ENCODE assay signal across 9 cellular contexts in the genomic region with DNA sequence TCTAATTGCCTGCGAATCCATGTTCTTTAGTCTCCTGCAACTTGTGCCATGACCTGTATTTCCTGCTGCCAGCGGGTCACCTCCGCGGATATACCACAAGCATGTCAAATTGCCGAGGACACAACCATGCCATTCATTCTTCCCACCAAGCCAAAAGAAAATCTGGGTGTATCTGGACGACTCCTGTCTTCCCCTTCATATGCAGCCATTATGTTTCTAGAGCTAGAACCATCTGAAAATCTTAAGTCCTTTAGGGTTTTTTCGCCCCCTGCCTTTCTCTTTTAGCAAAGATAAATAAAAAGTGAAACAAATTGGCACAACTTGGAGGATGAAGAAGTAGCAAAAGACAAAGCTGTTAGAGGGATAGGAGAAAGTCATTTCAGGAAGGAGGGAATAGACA.
DNase-seq lines count a peak whose midpoint lies in the region; ATAC-seq, FAIRE-seq and TF ChIP-seq lines count a peak whose summit lies in the region.
"Had no signal": no experiment of that assay in that cellular context is flagged by ENCODE, and none has a peak within 500 bp of the region (broad histone marks: within the 10 kb centered on the region; RNA-seq: fewer than 3 reads in every experiment).

No MANE protein-coding gene starts in this region.

- H3K36me3 ChIP-seq in BE2C: no peaks in the 10 kb centered on the region
- H3K36me3 ChIP-seq in right lobe of liver: no peaks in the 10 kb centered on the region
- H3K36me3 ChIP-seq in kidney (ENCODE audit: control insufficient read depth in 1 of 2, insufficient read depth in 2 of 2, low read length in 2 of 2): no peaks in the 10 kb centered on the region

- H3K36me3 Mint-ChIP-seq in HFFc6 (ENCODE audit: low read depth): peaks cover under 1% of the 10 kb centered on the region; the same call in 1 of the 2 replicates
- H3K36me3 Mint-ChIP-seq in activated T-helper 17 cell treated with anti-CD3 and anti-CD28 coated beads, Interleukin-2, amount 50 U/mL, for 72 hours (ENCODE audit: low read depth): peaks cover 4% of the 10 kb centered on the region

- WGBS in right lobe of liver (ENCODE audit: insufficient coverage, low coverage, low lambda C conversion rate, missing lambda C conversion rate): 71% methylated on average over 7 of the region's 7 CpGs

- TF ChIP-seq CTCF in BE2C (IDR thresholded peaks at IDR 0.05; ENCODE audit: low read depth, low read length) (no peak; the same call in none of the 2 replicates), HFFc6 (IDR thresholded peaks at IDR 0.05) (no peak), right lobe of liver (IDR thresholded peaks at IDR 0.05) (no peak), kidney (IDR thresholded peaks at IDR 0.05; ENCODE audit: borderline replicate concordance, extremely low read depth, insufficient read depth) (no peak)

- no peak for DNase-seq in BE2C
- peak; percentile 18 for DNase-seq in HFFc6
- DNase-seq in right lobe of liver: no peak
- no peak for DNase-seq in effector CD8-positive, alpha-beta T cell (lab: John Stamatoyannopoulos, UW)
- no peak for DNase-seq in kidney
- no peak for DNase-seq in GOT3 (lab: John Stamatoyannopoulos, UW)
- DNase-seq: stimulated activated CD8-positive, alpha-beta memory T cell treated with anti-CD3 and anti-CD28 coated beads, Interleukin-4, amount 100 ng/mL, for 48 hours had no signal

- H3K27me3 ChIP-seq in BE2C: no peaks in the 10 kb centered on the region
- no peaks in the 10 kb centered on the region for H3K27me3 ChIP-seq in right lobe of liver

- H3K9me3 ChIP-seq in BE2C (no peaks in the 10 kb centered on the region), right lobe of liver (no peaks in the 10 kb centered on the region), kidney (ENCODE audit: control insufficient read depth in 1 of 2, low read length in 2 of 2) (no peaks in the 10 kb centered on the region)

- peak overlapping the region; percentile 83 for H3K4me3 ChIP-seq in BE2C (ENCODE audit: low read depth, low read length)
- H3K4me3 ChIP-seq in right lobe of liver: no peak overlapping the region
- H3K4me3 ChIP-seq in kidney (ENCODE audit: low read length in 2 of 2): no peak overlapping the region

- peak overlapping the region; percentile 100 for H3K27ac Mint-ChIP-seq in HFFc6
- H3K27ac Mint-ChIP-seq in activated T-helper 17 cell treated with anti-CD3 and anti-CD28 coated beads, Interleukin-2, amount 50 U/mL, for 72 hours: peak overlapping the region; percentile 93

- ATAC-seq in activated T-helper 17 cell treated with anti-CD3 and anti-CD28 coated beads, Interleukin-2, amount 50 U/mL, for 72 hours (replicated peaks): no peak
- ATAC-seq in right lobe of liver (no peak), GM19452 (IDR thresholded peaks at IDR 0.05; ENCODE audit: unreplicated experiment) (no peak)

- no peak for TF ChIP-seq POLR2A in right lobe of liver (IDR thresholded peaks at IDR 0.05)

- peaks cover under 1% of the 10 kb centered on the region; the same call in 1 of the 2 replicates for H3K9me3 Mint-ChIP-seq in HFFc6
- H3K9me3 Mint-ChIP-seq in activated T-helper 17 cell treated with anti-CD3 and anti-CD28 coated beads, Interleukin-2, amount 50 U/mL, for 72 hours: no peaks in the 10 kb centered on the region

- peak overlapping the region in 2 of 3 donors; percentile 13 to 99 for H3K27ac ChIP-seq in right lobe of liver
- no peak overlapping the region for H3K27ac ChIP-seq in kidney (ENCODE audit: low read depth in 2 of 2, low read length in 2 of 2)

- intact Hi-C loops in right lobe of liver (cut with DNase I) (no loop called here), kidney (cut with DNase I) (no loop called here)

- H3K9ac ChIP-seq in kidney (ENCODE audit: low read length in 2 of 2): no peak overlapping the region

- no peak for FAIRE-seq in kidney (lab: Jason Lieb, UNC)

- no peaks in the 10 kb centered on the region for H3K27me3 Mint-ChIP-seq in HFFc6 (ENCODE audit: insufficient read depth)
- H3K27me3 Mint-ChIP-seq in activated T-helper 17 cell treated with anti-CD3 and anti-CD28 coated beads, Interleukin-2, amount 50 U/mL, for 72 hours: no peaks in the 10 kb centered on the region

- H3K4me3 Mint-ChIP-seq in HFFc6: peak overlapping the region; percentile 98
- H3K4me3 Mint-ChIP-seq in activated T-helper 17 cell treated with anti-CD3 and anti-CD28 coated beads, Interleukin-2, amount 50 U/mL, for 72 hours: peak overlapping the region; percentile 77

- peaks cover 45% of the 10 kb centered on the region for H3K4me1 Mint-ChIP-seq in HFFc6 (ENCODE audit: low read depth)
- peaks cover 39% of the 10 kb centered on the region for H3K4me1 Mint-ChIP-seq in activated T-helper 17 cell treated with anti-CD3 and anti-CD28 coated beads, Interleukin-2, amount 50 U/mL, for 72 hours

- peaks cover 26% of the 10 kb centered on the region for H3K4me1 ChIP-seq in BE2C
- peaks cover 0 to 31% (median 3%) of the 10 kb centered on the region in 4 donors for H3K4me1 ChIP-seq in right lobe of liver
- peaks cover 10 to 25% of the 10 kb centered on the region in 2 donors for H3K4me1 ChIP-seq in kidney (ENCODE audit: control insufficient read depth in 1 of 2, insufficient read depth in 1 of 2, low read depth in 1 of 2, low read length in 2 of 2)

Comparison
In these comparisons a context has a peak if more than half of its experiments do, and no peak if none do; other contexts are left out.
1. H3K27ac ChIP-seq: peak in right lobe of liver (2 of 3); none in kidney (0 of 2).